In genomic region chr3:71733319-71733718, GRCh38 we compare ENCODE assay signal across 28 cellular contexts. TPM values are rescaled to one million over a fixed set of nuclear protein-coding genes. Genes with fewer than 3 reads are reported as not detected.
"Had no signal": no experiment of that assay in that cellular context is flagged by ENCODE, and none has a peak within 500 bp of the region (broad histone marks: within the 10 kb centered on the region; RNA-seq: fewer than 3 reads in every experiment).

No MANE protein-coding gene starts in this region.

- ATAC-seq: natural killer cell; right cardiac atrium; stimulated activated naive CD8-positive, alpha-beta T cell treated with anti-CD3 and anti-CD28 coated beads, Interleukin-15, amount 100 ng/mL, for 72 hours had no signal

- H3K4me2 ChIP-seq: hepatocyte, neural progenitor cell had no signal

- H3K4me3 ChIP-seq: hepatocyte, left ventricle myocardium inferior, lung, neural progenitor cell, prostate gland, sigmoid colon, spleen, tibial nerve, uterus had no signal

- H3K36me3 ChIP-seq: left ventricle myocardium inferior, neural progenitor cell, neutrophil, prostate gland, sigmoid colon, spleen, tibial nerve, uterus had no signal

- H3K27me3 ChIP-seq: hepatocyte, neural progenitor cell, neutrophil, sigmoid colon, spleen, tibial nerve, uterus had no signal

- FAIRE-seq: small intestine had no signal

- DNase-seq: islet precursor cell; left ventricle myocardium inferior; naive B cell; natural killer cell; nephron progenitor cell; occipital lobe; retina; right cardiac atrium; sigmoid colon; small intestine; spleen; stimulated activated CD4-positive, alpha-beta T cell treated with anti-CD3 and anti-CD28 coated beads, Interleukin-4, amount 100 ng/mL, for 4 hours; stimulated activated CD8-positive, alpha-beta memory T cell treated with anti-CD3 and anti-CD28 coated beads, Interleukin-4, amount 100 ng/mL, for 48 hours; stimulated activated naive CD4-positive, alpha-beta T cell treated with Interleukin-2 at 50 U/mL for 16 hours; stimulated activated naive CD8-positive, alpha-beta T cell treated with anti-CD3 and anti-CD28 coated beads, Interleukin-15, amount 100 ng/mL, for 72 hours; substantia nigra; uterus had no signal

- H3K27ac ChIP-seq: hepatocyte, left ventricle myocardium inferior, neural progenitor cell, neutrophil, prostate gland, sigmoid colon, tibial nerve, uterus had no signal

- H3K79me2 ChIP-seq: hepatocyte had no signal

- H3K9me3 ChIP-seq: left ventricle myocardium inferior, neutrophil, prostate gland, sigmoid colon, uterus had no signal

- H3K4me1 ChIP-seq: prostate gland, tibial nerve, uterus had no signal

- H2AFZ ChIP-seq: hepatocyte, neural progenitor cell had no signal

- H3K9ac ChIP-seq: neural progenitor cell had no signal

RNA-seq across cellular contexts. Expression of gene PROK2, which starts 51.6 kb away (rescaled TPM):
- total RNA-seq: hepatocyte, kidney epithelial cell, lower leg skin, mesothelial cell of epicardium, osteocyte, sigmoid colon, ureter, uterus had no signal
- polyA plus RNA-seq: hepatocyte had no signal
